Comparison of ENCODE assay signal across 26 cellular contexts in genomic region chr4:35689866-35690265, GRCh38.
"Had no signal": no experiment of that assay in that cellular context is flagged by ENCODE, and none has a peak within 500 bp of the region (broad histone marks: within the 10 kb centered on the region; RNA-seq: fewer than 3 reads in every experiment).

No MANE protein-coding gene starts in this region.

- DNase-seq: activated CD4-positive, alpha-beta memory T cell treated with anti-CD3 and anti-CD28 coated beads, Interleukin-2, amount 10 ng/mL, durations not matched to agents 7 days and 5 days; activated CD4-positive, alpha-beta T cell treated with anti-CD3 and anti-CD28 coated beads for 4 hours; activated CD8-positive, alpha-beta memory T cell treated with anti-CD3 and anti-CD28 coated beads, Interleukin-2, amount 10 ng/mL, durations not matched to agents 7 days and 5 days; activated naive CD4-positive, alpha-beta T cell; activated naive CD8-positive, alpha-beta T cell treated with anti-CD3 and anti-CD28 coated beads, Interleukin-2, amount 10 ng/mL, durations not matched to agents 7 days and 5 days; amygdala; body of pancreas; endodermal cell; foreskin fibroblast; glutamatergic neuron; hippocampal formation; kidney; left lung; mucosa of descending colon; naive B cell; stimulated activated CD4-positive, alpha-beta T cell treated with anti-CD3 and anti-CD28 coated beads, Interleukin-4, amount 100 ng/mL, for 1 hour; stimulated activated naive CD8-positive, alpha-beta T cell treated with anti-CD3 and anti-CD28 coated beads, Interleukin-15, amount 100 ng/mL, for 72 hours; transverse colon had no signal

- H3K9me3 Mint-ChIP-seq: activated CD4-positive, alpha-beta memory T cell treated with anti-CD3 and anti-CD28 coated beads, Interleukin-2, amount 10 ng/mL, durations not matched to agents 7 days and 5 days; activated naive CD8-positive, alpha-beta T cell treated with anti-CD3 and anti-CD28 coated beads, Interleukin-2, amount 10 ng/mL, durations not matched to agents 7 days and 5 days; activated T-helper 17 cell treated with anti-CD3 and anti-CD28 coated beads, Interleukin-2, amount 50 U/mL, for 72 hours; stimulated activated naive CD8-positive, alpha-beta T cell treated with anti-CD3 and anti-CD28 coated beads, Interleukin-15, amount 100 ng/mL, for 72 hours had no signal

- H3K4me3 ChIP-seq: body of pancreas, left lung, mucosa of descending colon, smooth muscle cell, suprapubic skin, transverse colon, vagina had no signal

- H3K36me3 Mint-ChIP-seq: activated CD8-positive, alpha-beta memory T cell treated with anti-CD3 and anti-CD28 coated beads, Interleukin-2, amount 10 ng/mL, durations not matched to agents 7 days and 5 days; activated naive CD8-positive, alpha-beta T cell treated with anti-CD3 and anti-CD28 coated beads, Interleukin-2, amount 10 ng/mL, durations not matched to agents 7 days and 5 days; naive B cell; WTC11 had no signal

- H3K4me1 ChIP-seq: body of pancreas, left lung, suprapubic skin, transverse colon, vagina had no signal

- H3K27me3 Mint-ChIP-seq: activated CD4-positive, alpha-beta memory T cell treated with anti-CD3 and anti-CD28 coated beads, Interleukin-2, amount 10 ng/mL, durations not matched to agents 7 days and 5 days; activated CD8-positive, alpha-beta memory T cell treated with anti-CD3 and anti-CD28 coated beads, Interleukin-2, amount 10 ng/mL, durations not matched to agents 7 days and 5 days; activated naive CD8-positive, alpha-beta T cell treated with anti-CD3 and anti-CD28 coated beads, Interleukin-2, amount 10 ng/mL, durations not matched to agents 7 days and 5 days; activated T-helper 17 cell treated with anti-CD3 and anti-CD28 coated beads, Interleukin-2, amount 50 U/mL, for 72 hours; naive B cell; stimulated activated naive CD8-positive, alpha-beta T cell treated with anti-CD3 and anti-CD28 coated beads, Interleukin-15, amount 100 ng/mL, for 72 hours had no signal

- H3K27me3 ChIP-seq: body of pancreas, left lung, suprapubic skin, transverse colon, vagina had no signal

- H3K4me1 Mint-ChIP-seq: activated CD4-positive, alpha-beta memory T cell treated with anti-CD3 and anti-CD28 coated beads, Interleukin-2, amount 10 ng/mL, durations not matched to agents 7 days and 5 days; activated CD8-positive, alpha-beta memory T cell treated with anti-CD3 and anti-CD28 coated beads, Interleukin-2, amount 10 ng/mL, durations not matched to agents 7 days and 5 days; activated naive CD8-positive, alpha-beta T cell treated with anti-CD3 and anti-CD28 coated beads, Interleukin-2, amount 10 ng/mL, durations not matched to agents 7 days and 5 days; activated T-helper 17 cell treated with anti-CD3 and anti-CD28 coated beads, Interleukin-2, amount 50 U/mL, for 72 hours; endodermal cell; naive B cell; stimulated activated naive CD8-positive, alpha-beta T cell treated with anti-CD3 and anti-CD28 coated beads, Interleukin-15, amount 100 ng/mL, for 72 hours; WTC11 had no signal

- FAIRE-seq: TTC549 had no signal

- H3K4me2 ChIP-seq: smooth muscle cell had no signal

- ATAC-seq: activated CD8-positive, alpha-beta memory T cell treated with anti-CD3 and anti-CD28 coated beads, Interleukin-2, amount 10 ng/mL, durations not matched to agents 7 days and 5 days; activated T-helper 17 cell treated with anti-CD3 and anti-CD28 coated beads, Interleukin-2, amount 50 U/mL, for 72 hours; body of pancreas; left lung; mucosa of descending colon; sciatic nerve; stimulated activated naive CD8-positive, alpha-beta T cell treated with anti-CD3 and anti-CD28 coated beads, Interleukin-15, amount 100 ng/mL, for 72 hours; WTC11 had no signal

- H3K36me3 ChIP-seq: left lung, suprapubic skin, transverse colon, vagina had no signal

- H3K27ac Mint-ChIP-seq: activated CD4-positive, alpha-beta memory T cell treated with anti-CD3 and anti-CD28 coated beads, Interleukin-2, amount 10 ng/mL, durations not matched to agents 7 days and 5 days; activated CD8-positive, alpha-beta memory T cell treated with anti-CD3 and anti-CD28 coated beads, Interleukin-2, amount 10 ng/mL, durations not matched to agents 7 days and 5 days; activated naive CD8-positive, alpha-beta T cell treated with anti-CD3 and anti-CD28 coated beads, Interleukin-2, amount 10 ng/mL, durations not matched to agents 7 days and 5 days; activated T-helper 17 cell treated with anti-CD3 and anti-CD28 coated beads, Interleukin-2, amount 50 U/mL, for 72 hours; endodermal cell; naive B cell; stimulated activated naive CD8-positive, alpha-beta T cell treated with anti-CD3 and anti-CD28 coated beads, Interleukin-15, amount 100 ng/mL, for 72 hours; WTC11 had no signal

- H3K27ac ChIP-seq: body of pancreas, epithelial cell of prostate, left lung, suprapubic skin, transverse colon, vagina had no signal

- H3K9me3 ChIP-seq: body of pancreas, left lung, suprapubic skin, transverse colon, vagina had no signal

- H3K4me3 Mint-ChIP-seq: activated CD4-positive, alpha-beta memory T cell treated with anti-CD3 and anti-CD28 coated beads, Interleukin-2, amount 10 ng/mL, durations not matched to agents 7 days and 5 days; activated CD8-positive, alpha-beta memory T cell treated with anti-CD3 and anti-CD28 coated beads, Interleukin-2, amount 10 ng/mL, durations not matched to agents 7 days and 5 days; activated naive CD8-positive, alpha-beta T cell treated with anti-CD3 and anti-CD28 coated beads, Interleukin-2, amount 10 ng/mL, durations not matched to agents 7 days and 5 days; activated T-helper 17 cell treated with anti-CD3 and anti-CD28 coated beads, Interleukin-2, amount 50 U/mL, for 72 hours; endodermal cell; naive B cell; stimulated activated naive CD8-positive, alpha-beta T cell treated with anti-CD3 and anti-CD28 coated beads, Interleukin-15, amount 100 ng/mL, for 72 hours; WTC11 had no signal
